Comparison of ENCODE assay signal across 1 cellular context in genomic region chr22:41469218-41469851, GRCh38.
A peak's percentile ranks its signal among the peaks of the same experiment; 100 is the strongest.
TF ChIP-seq lines count a peak whose summit lies in the region.

No MANE protein-coding gene starts in this region.

TF ChIP-seq in HEK293, 187 proteins besides CTCF, POLR2A, EP300 and RAD21 (continued from another document):
- no peak for TF ChIP-seq REST (tag by site-specific recombination; IDR thresholded peaks at IDR 0.05)
- no peak for TF ChIP-seq ZNF585B (tag by site-specific recombination; IDR thresholded peaks at IDR 0.05)
- peak; percentile 44 for TF ChIP-seq ZNF335 (tag by site-specific recombination; conservative IDR thresholded peaks at IDR 0.05)
TF ChIP-seq in HEK293: peak in this region for 5.
